Comparison of ENCODE assay signal across 14 cellular contexts in the genomic region with DNA sequence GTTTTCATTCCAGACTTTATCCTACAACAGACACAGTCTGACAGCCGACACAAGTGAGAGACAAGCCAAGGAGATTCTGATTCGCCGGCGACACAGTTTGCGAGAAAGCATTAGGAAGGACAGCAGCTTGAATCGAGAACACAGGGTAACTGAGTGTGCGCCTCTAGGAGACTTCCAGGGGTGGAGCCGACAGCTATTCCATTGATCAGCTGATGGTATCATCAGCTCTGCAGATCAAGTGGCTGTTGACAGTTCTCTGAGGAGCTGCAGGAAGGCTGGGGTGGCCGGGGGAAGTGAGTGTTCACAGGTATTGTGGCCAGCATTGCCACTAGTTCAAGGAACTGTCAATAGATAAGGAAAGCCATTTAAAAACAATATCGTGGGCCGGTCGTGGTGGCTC.
"Had no signal": no experiment of that assay in that cellular context is flagged by ENCODE, and none has a peak within 500 bp of the region (broad histone marks: within the 10 kb centered on the region; RNA-seq: fewer than 3 reads in every experiment).

No MANE protein-coding gene starts in this region.

- DNase-seq: activated CD4-positive, alpha-beta T cell treated with anti-CD3 and anti-CD28 coated beads, Interleukin-2, amount 50 U/mL, for 48 hours; activated T-cell treated with anti-CD3 and anti-CD28 coated beads for 4 hours; effector CD4-positive, alpha-beta T cell; heart right ventricle; left colon; midbrain; occipital lobe; stimulated activated CD4-positive, alpha-beta T cell treated with anti-CD3 and anti-CD28 coated beads, Interleukin-12 subunit alpha, Interleukin-12 subunit beta, amount 100 ng/mL, for 4 hours; stimulated activated CD4-positive, alpha-beta T cell treated with anti-CD3 and anti-CD28 coated beads, Interleukin-1b, Interleukin-23, amount 100 ng/mL, for 48 hours; stimulated activated CD8-positive, alpha-beta memory T cell treated with anti-CD3 and anti-CD28 coated beads, Interleukin-4, amount 100 ng/mL, for 48 hours; T-helper 2 cell; thyroid gland; WERI-Rb-1 had no signal

- H3K27ac ChIP-seq: heart right ventricle, thyroid gland, WERI-Rb-1 had no signal

- H3K36me3 ChIP-seq: heart right ventricle, thyroid gland, WERI-Rb-1 had no signal

- H3K27me3 ChIP-seq: thyroid gland had no signal

- H3K9me3 ChIP-seq: heart right ventricle, thyroid gland had no signal

- H3K4me3 ChIP-seq: heart right ventricle, thyroid gland had no signal

- FAIRE-seq: bronchial epithelial cell had no signal

- H3K4me1 ChIP-seq: heart right ventricle, thyroid gland had no signal
